In genomic region chr6:76792394-76792793, GRCh38 we compare ENCODE assay signal across 24 cellular contexts.
DNase-seq lines count a peak whose midpoint lies in the region; TF ChIP-seq lines count a peak whose summit lies in the region.
"Had no signal": no experiment of that assay in that cellular context is flagged by ENCODE, and none has a peak within 500 bp of the region (broad histone marks: within the 10 kb centered on the region; RNA-seq: fewer than 3 reads in every experiment).

No MANE protein-coding gene starts in this region.

- no peak overlapping the region for H3K4me3 ChIP-seq in breast epithelium
- H3K4me3 ChIP-seq in choroid plexus epithelial cell (ENCODE audit: low read depth, low read length), result no peak overlapping the region
- H3K4me3 ChIP-seq in mesenchymal stem cell (ENCODE audit: insufficient read depth in 1 of 2, low read depth in 1 of 2, low read length in 2 of 2), result no peak overlapping the region
- no peak overlapping the region for H3K4me3 ChIP-seq in left ventricle myocardium inferior
- H3K4me3 ChIP-seq: mucosa of descending colon, transverse colon had no signal

- H2AFZ ChIP-seq in mesenchymal stem cell (ENCODE audit: low read depth, low read length), result no peak overlapping the region

- H3K27ac ChIP-seq in breast epithelium (no peak overlapping the region), mesenchymal stem cell (ENCODE audit: low read length, poor library complexity, severe bottlenecking) (no peak overlapping the region), left ventricle myocardium inferior (replicated peaks) (no peak overlapping the region)
- H3K27ac ChIP-seq: 22Rv1, RWPE1, transverse colon, VCaP had no signal

- no peak overlapping the region for H2BK12ac ChIP-seq in mesenchymal stem cell (ENCODE audit: low read length in 2 of 2)

- no TSS peak for BruUV-seq in MCF 10A (replicated peaks; lab: Mats Ljungman, UMichigan)

- H3K27ac Mint-ChIP-seq in MCF 10A (ENCODE audit: low read depth, unreplicated experiment) (no peak overlapping the region), endothelial cell (ENCODE audit: unreplicated experiment) (no peak overlapping the region)
- H3K27ac Mint-ChIP-seq: activated CD4-positive, alpha-beta T cell treated with anti-CD3 and anti-CD28 coated beads, Interleukin-2, amount 10 ng/mL, durations not matched to agents 24 days and 14 days; CD4-positive, alpha-beta T cell; progenitor cell of endocrine pancreas had no signal

- no peak overlapping the region for H2BK5ac ChIP-seq in mesenchymal stem cell (ENCODE audit: low read depth, low read length, poor library complexity, severe bottlenecking)

- DNase-seq in MCF 10A (ENCODE audit: unreplicated experiment) (peak; percentile 61), breast epithelium (ENCODE audit: low spot score in 2 of 2) (no peak), choroid plexus epithelial cell (ENCODE audit: low read depth) (peak; percentile 55), mesenchymal stem cell (peak; percentile 6), left ventricle myocardium inferior (no peak), cerebellar cortex (ENCODE audit: low spot score) (no peak), GM20000 (ENCODE audit: low spot score) (no peak), endothelial cell (ENCODE audit: low spot score) (no peak)
- DNase-seq: activated CD4-positive, alpha-beta T cell treated with anti-CD3 and anti-CD28 coated beads, Interleukin-2, amount 10 ng/mL, durations not matched to agents 24 days and 14 days; activated naive CD4-positive, alpha-beta T cell; activated T-cell treated with anti-CD3 and anti-CD28 coated beads, Interleukin-2, amount 50 U/mL, for 48 hours; amniotic stem cell; CD4-positive, alpha-beta T cell; hypothalamus; Kasumi-1; mucosa of descending colon; NCI-H1048; NCI-H1930; NCI-H345; transverse colon had no signal

- no peak overlapping the region for H2AK5ac ChIP-seq in mesenchymal stem cell (ENCODE audit: low read length, severe bottlenecking)

- H3K4me3 Mint-ChIP-seq in MCF 10A (ENCODE audit: unreplicated experiment) (no peak overlapping the region), endothelial cell (ENCODE audit: unreplicated experiment) (no peak overlapping the region)
- H3K4me3 Mint-ChIP-seq: activated CD4-positive, alpha-beta T cell treated with anti-CD3 and anti-CD28 coated beads, Interleukin-2, amount 10 ng/mL, durations not matched to agents 24 days and 14 days; CD4-positive, alpha-beta T cell had no signal

- H3K4me1 ChIP-seq in breast epithelium (no peaks in the 10 kb centered on the region), mesenchymal stem cell (ENCODE audit: control insufficient read depth, insufficient read depth, low read depth, low read length) (no peaks in the 10 kb centered on the region), left ventricle myocardium inferior (no peaks in the 10 kb centered on the region)

- 100% methylated on average over 1 of the region's 1 CpG for WGBS in mesenchymal stem cell

- H3K36me3 Mint-ChIP-seq in MCF 10A (ENCODE audit: insufficient read depth, unreplicated experiment), result peaks cover under 1% of the 10 kb centered on the region
- no peaks in the 10 kb centered on the region for H3K36me3 Mint-ChIP-seq in endothelial cell (ENCODE audit: low read depth, unreplicated experiment)

- CTCF ChIA-PET in MCF 10A (lab: Yijun Ruan, JAX), result interaction anchor here (0.7 kb wide), 1 partner anchor 18 kb away, joined by 4 read pairs; no protein-coding TSS in a partner anchor

- TF ChIP-seq CTCF in MCF 10A (IDR thresholded peaks at IDR 0.05; ENCODE audit: unreplicated experiment) (no peak), breast epithelium (IDR thresholded peaks at IDR 0.05) (no peak), choroid plexus epithelial cell (conservative IDR thresholded peaks at IDR 0.05; ENCODE audit: low read depth, low read length) (no peak), left ventricle myocardium inferior (IDR thresholded peaks at IDR 0.05; ENCODE audit: borderline replicate concordance) (no peak), GM20000 (IDR thresholded peaks at IDR 0.05; ENCODE audit: extremely low read depth, missing control alignments) (no peak), endothelial cell (IDR thresholded peaks at IDR 0.05; ENCODE audit: unreplicated experiment) (no peak)

- H3K27me3 Mint-ChIP-seq in MCF 10A (ENCODE audit: insufficient read depth, unreplicated experiment) (no peaks in the 10 kb centered on the region), endothelial cell (ENCODE audit: unreplicated experiment) (peaks cover 2% of the 10 kb centered on the region)
- H3K27me3 Mint-ChIP-seq: activated CD4-positive, alpha-beta T cell treated with anti-CD3 and anti-CD28 coated beads, Interleukin-2, amount 10 ng/mL, durations not matched to agents 24 days and 14 days; CD4-positive, alpha-beta T cell; progenitor cell of endocrine pancreas had no signal

- peaks cover 11% of the 10 kb centered on the region for H3K4me1 Mint-ChIP-seq in MCF 10A (ENCODE audit: insufficient read depth, unreplicated experiment)
- H3K4me1 Mint-ChIP-seq in endothelial cell (ENCODE audit: unreplicated experiment), result no peaks in the 10 kb centered on the region
- H3K4me1 Mint-ChIP-seq: activated CD4-positive, alpha-beta T cell treated with anti-CD3 and anti-CD28 coated beads, Interleukin-2, amount 10 ng/mL, durations not matched to agents 24 days and 14 days had no signal

- intact Hi-C loops in MCF 10A (cut with micrococcal nuclease), result no loop called here
- intact Hi-C loops in breast epithelium (cut with DNase I; ENCODE audit: low total_unique reads), result no loop called here
- intact Hi-C loops in left ventricle myocardium inferior (cut with micrococcal nuclease), result no loop called here

- H4K8ac ChIP-seq in mesenchymal stem cell (ENCODE audit: low read length), result no peak overlapping the region

- no peak overlapping the region for H3K9ac ChIP-seq in mesenchymal stem cell (ENCODE audit: low read length)

- H4K91ac ChIP-seq in mesenchymal stem cell (ENCODE audit: low read length), result no peak overlapping the region

- POLR2A ChIA-PET in MCF 10A (lab: Yijun Ruan, JAX), result no interaction called here

- no peak overlapping the region for H3K23ac ChIP-seq in mesenchymal stem cell (ENCODE audit: low read length in 2 of 2)

- no peaks in the 10 kb centered on the region for H3K79me1 ChIP-seq in mesenchymal stem cell (replicated peaks; ENCODE audit: low read length, poor library complexity, severe bottlenecking)

- H3K27me3 ChIP-seq in breast epithelium (no peaks in the 10 kb centered on the region), mesenchymal stem cell (ENCODE audit: control insufficient read depth in 1 of 2, insufficient read depth in 1 of 2, low read length in 2 of 2) (no peaks in the 10 kb centered on the region), left ventricle myocardium inferior (ENCODE audit: low read depth) (no peaks in the 10 kb centered on the region)
- H3K27me3 ChIP-seq: transverse colon had no signal

- no peak overlapping the region for H3K18ac ChIP-seq in mesenchymal stem cell (ENCODE audit: low read depth in 1 of 2, low read length in 2 of 2)

- TF ChIP-seq POLR2A in breast epithelium (IDR thresholded peaks at IDR 0.05), result no peak

- no peak overlapping the region for H2BK120ac ChIP-seq in mesenchymal stem cell (ENCODE audit: low read depth, low read length)

- no peak overlapping the region for H3K4me2 ChIP-seq in mesenchymal stem cell (ENCODE audit: low read length, poor library complexity, severe bottlenecking)

- H3K9me3 Mint-ChIP-seq in MCF 10A (ENCODE audit: unreplicated experiment) (peaks cover 8% of the 10 kb centered on the region), endothelial cell (ENCODE audit: unreplicated experiment) (no peaks in the 10 kb centered on the region)
- H3K9me3 Mint-ChIP-seq: activated CD4-positive, alpha-beta T cell treated with anti-CD3 and anti-CD28 coated beads, Interleukin-2, amount 10 ng/mL, durations not matched to agents 24 days and 14 days had no signal

- H3K36me3 ChIP-seq in breast epithelium, result no peaks in the 10 kb centered on the region
- no peaks in the 10 kb centered on the region for H3K36me3 ChIP-seq in mesenchymal stem cell (ENCODE audit: control insufficient read depth in 1 of 2, insufficient read depth in 2 of 2, low read depth in 1 of 2, low read length in 2 of 2)
- no peaks in the 10 kb centered on the region for H3K36me3 ChIP-seq in left ventricle myocardium inferior
- H3K36me3 ChIP-seq: transverse colon had no signal

- no peak overlapping the region for H3K4ac ChIP-seq in mesenchymal stem cell (ENCODE audit: low read depth in 1 of 2, low read length in 2 of 2)

- no peak overlapping the region for H3K14ac ChIP-seq in mesenchymal stem cell (ENCODE audit: low read length in 2 of 2)

- H2BK15ac ChIP-seq in mesenchymal stem cell (ENCODE audit: low read depth, poor library complexity, severe bottlenecking), result no peak overlapping the region

- H3K9me3 ChIP-seq in breast epithelium, result peaks cover 0 to 3% of the 10 kb centered on the region in 2 donors
- H3K9me3 ChIP-seq in mesenchymal stem cell (ENCODE audit: control insufficient read depth, low read length), result peaks cover 2% of the 10 kb centered on the region
- no peaks in the 10 kb centered on the region for H3K9me3 ChIP-seq in left ventricle myocardium inferior (replicated peaks)
- H3K9me3 ChIP-seq: mucosa of descending colon, transverse colon had no signal

Comparison
In these comparisons a context has a peak if more than half of its experiments do, and no peak if none do; other contexts are left out.
1. DNase-seq: peak in MCF 10A (single experiment), choroid plexus epithelial cell (single experiment) and mesenchymal stem cell (single experiment); none in breast epithelium (0 of 2), left ventricle myocardium inferior (single experiment), cerebellar cortex (single experiment), GM20000 (single experiment) and endothelial cell (single experiment).